In the genomic region with DNA sequence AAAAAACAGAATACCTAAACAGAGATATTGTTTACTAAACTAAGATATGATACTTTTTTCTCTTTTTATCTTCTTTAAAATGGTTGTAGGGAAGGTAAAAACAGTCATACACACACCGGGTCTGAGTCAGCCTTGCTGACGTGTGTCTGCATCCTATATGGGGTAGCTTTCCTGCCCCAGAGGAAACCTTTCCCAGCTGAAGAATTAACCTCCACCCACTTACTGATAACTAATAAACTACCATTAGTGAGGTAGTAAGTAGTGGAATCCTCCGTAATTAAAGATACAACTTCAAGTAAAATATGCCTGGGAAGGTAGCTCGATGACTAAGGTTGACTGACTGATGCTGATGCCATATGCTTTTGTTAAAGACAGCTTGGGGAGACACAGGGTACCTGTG, we compare ENCODE assay signal across 22 cellular contexts.
DNase-seq lines count a peak whose midpoint lies in the region; TF ChIP-seq lines count a peak whose summit lies in the region.
"Had no signal": no experiment of that assay in that cellular context is flagged by ENCODE, and none has a peak within 500 bp of the region (broad histone marks: within the 10 kb centered on the region; RNA-seq: fewer than 3 reads in every experiment).

No MANE protein-coding gene starts in this region.

- H3K4me1 ChIP-seq in smooth muscle cell (ENCODE audit: low read depth) (peaks cover 4% of the 10 kb centered on the region), HAP-1 (peaks cover 4% of the 10 kb centered on the region; the same call in 1 of the 2 replicates), endodermal cell (ENCODE audit: control insufficient read depth, insufficient read depth, low read length) (no peaks in the 10 kb centered on the region)
- H3K4me1 ChIP-seq: breast epithelium had no signal

- no peaks in the 10 kb centered on the region for H3K27me3 Mint-ChIP-seq in endodermal cell (ENCODE audit: insufficient read depth)
- H3K27me3 Mint-ChIP-seq: activated CD4-positive, alpha-beta T cell treated with anti-CD3 and anti-CD28 coated beads, Interleukin-2, amount 10 ng/mL, durations not matched to agents 7 days and 5 days; stimulated activated naive B cell treated with anti-CD40 and anti-IgM and Interleukin-4, amounts not matched to agents 10 μg/mL and 1 μg/mL and 100 μg/mL, for 72 hours had no signal

- H3K4me1 Mint-ChIP-seq in endodermal cell, result peaks cover 22% of the 10 kb centered on the region
- H3K4me1 Mint-ChIP-seq: activated CD4-positive, alpha-beta T cell treated with anti-CD3 and anti-CD28 coated beads, Interleukin-2, amount 10 ng/mL, durations not matched to agents 7 days and 5 days; stimulated activated naive B cell treated with anti-CD40 and anti-IgM and Interleukin-4, amounts not matched to agents 10 μg/mL and 1 μg/mL and 100 μg/mL, for 72 hours had no signal

- H3K4me3 Mint-ChIP-seq in endodermal cell, result no peak overlapping the region
- H3K4me3 Mint-ChIP-seq: activated CD4-positive, alpha-beta T cell treated with anti-CD3 and anti-CD28 coated beads, Interleukin-2, amount 10 ng/mL, durations not matched to agents 7 days and 5 days; natural killer cell treated with Interleukin-12 subunit alpha and Interleukin-12 subunit beta and Interleukin-15 and Interleukin-18, amount 100 ng/mL, for 72 hours; stimulated activated naive B cell treated with anti-CD40 and anti-IgM and Interleukin-4, amounts not matched to agents 10 μg/mL and 1 μg/mL and 100 μg/mL, for 72 hours; WTC11 had no signal

- in situ Hi-C loops in HAP-1 (cut with MboI; ENCODE audit: low sequenced_read_pairs), result no loop called here

- H2AFZ ChIP-seq in smooth muscle cell (ENCODE audit: low read depth), result no peak overlapping the region

- no peak overlapping the region for H3K4me3 ChIP-seq in cardiac fibroblast (replicated peaks in 1 of 2; ENCODE audit: low read depth in 2 of 2, low read length in 2 of 2)
- no peak overlapping the region for H3K4me3 ChIP-seq in smooth muscle cell
- no peak overlapping the region for H3K4me3 ChIP-seq in HAP-1
- no peak overlapping the region for H3K4me3 ChIP-seq in endodermal cell (ENCODE audit: low read length)
- H3K4me3 ChIP-seq: breast epithelium, coronary artery, K562, thoracic aorta had no signal

- WGBS in smooth muscle cell (ENCODE audit: low lambda C conversion rate), result 47% methylated on average over 4 of the region's 4 CpGs
- 98% methylated on average over 4 of the region's 4 CpGs; no CpG with 5 or more reads in 1 of the 2 experiments for WGBS in endodermal cell (ENCODE audit: insufficient coverage in 1 of 2, insufficient read length in 1 of 2), 2 experiments

- H3K9me3 ChIP-seq in smooth muscle cell (replicated peaks; ENCODE audit: low read depth), result no peaks in the 10 kb centered on the region
- H3K9me3 ChIP-seq in HAP-1, result no peaks in the 10 kb centered on the region
- no peaks in the 10 kb centered on the region for H3K9me3 ChIP-seq in endodermal cell (ENCODE audit: control insufficient read depth, low read length)
- H3K9me3 ChIP-seq: breast epithelium, thoracic aorta had no signal

- H3K4me2 ChIP-seq in smooth muscle cell, result peak overlapping the region; percentile 11

- H3K27ac ChIP-seq in smooth muscle cell (ENCODE audit: low read depth) (peak overlapping the region; percentile 87), endodermal cell (ENCODE audit: low read depth, low read length) (no peak overlapping the region)
- H3K27ac ChIP-seq: breast epithelium, coronary artery, thoracic aorta had no signal

- TF ChIP-seq CTCF in cardiac fibroblast (IDR thresholded peaks at IDR 0.05; ENCODE audit: low read depth, low read length) (no peak), smooth muscle cell (IDR thresholded peaks at IDR 0.05; ENCODE audit: borderline replicate concordance, insufficient read depth, poor library complexity, severe bottlenecking) (no peak), endodermal cell (conservative IDR thresholded peaks at IDR 0.05) (no peak)

- H4K20me1 ChIP-seq in smooth muscle cell (ENCODE audit: low read depth), result peaks cover 18% of the 10 kb centered on the region

- H3K9me3 Mint-ChIP-seq in endodermal cell, result no peaks in the 10 kb centered on the region
- H3K9me3 Mint-ChIP-seq: activated CD4-positive, alpha-beta T cell treated with anti-CD3 and anti-CD28 coated beads, Interleukin-2, amount 10 ng/mL, durations not matched to agents 7 days and 5 days; natural killer cell treated with Interleukin-12 subunit alpha and Interleukin-12 subunit beta and Interleukin-15 and Interleukin-18, amount 100 ng/mL, for 72 hours; stimulated activated naive B cell treated with anti-CD40 and anti-IgM and Interleukin-4, amounts not matched to agents 10 μg/mL and 1 μg/mL and 100 μg/mL, for 72 hours; WTC11 had no signal

- DNase-seq in NCI-H226 (peak; percentile 77), cardiac fibroblast (ENCODE audit: low read depth in 2 of 2) (peak; percentile 13 to 38), glomerular endothelial cell (ENCODE audit: extremely low read depth, low read depth, low spot score) (peak; percentile 87), smooth muscle cell (lab: John Stamatoyannopoulos, UW; ENCODE audit: unreplicated experiment) (no peak), HAP-1 (ENCODE audit: low spot score in 2 of 2) (no peak), endodermal cell (no peak), NCI-H69 (lab: John Stamatoyannopoulos, UW) (no peak)
- DNase-seq: activated CD4-positive, alpha-beta T cell treated with anti-CD3 and anti-CD28 coated beads, Interleukin-2, amount 10 ng/mL, durations not matched to agents 7 days and 5 days; activated T-cell treated with anti-CD3 and anti-CD28 coated beads, Interleukin-2, amount 50 U/mL, for 48 hours; H7; kidney; NCI-H2171 treated with DMSO at 0.1 percent for 48 hours; NCI-H526 treated with DMSO at 0.1 percent for 48 hours; SIG-M5; stimulated activated CD4-positive, alpha-beta T cell treated with anti-CD3 and anti-CD28 coated beads, Interleukin-4, amount 100 ng/mL, for 24 hours; stimulated activated naive B cell treated with anti-CD40 and anti-IgM and Interleukin-4, amounts not matched to agents 10 μg/mL and 1 μg/mL and 100 μg/mL, for 72 hours had no signal

- H3K36me3 ChIP-seq in smooth muscle cell (ENCODE audit: low read depth) (no peaks in the 10 kb centered on the region), HAP-1 (replicated peaks) (no peaks in the 10 kb centered on the region), endodermal cell (ENCODE audit: control insufficient read depth, insufficient read depth, low read length) (no peaks in the 10 kb centered on the region)
- H3K36me3 ChIP-seq: breast epithelium, thoracic aorta had no signal

- H3K79me2 ChIP-seq in smooth muscle cell (ENCODE audit: low read depth), result no peaks in the 10 kb centered on the region

- peaks cover 8% of the 10 kb centered on the region for H3K36me3 Mint-ChIP-seq in endodermal cell (ENCODE audit: low read depth)
- H3K36me3 Mint-ChIP-seq: natural killer cell treated with Interleukin-12 subunit alpha and Interleukin-12 subunit beta and Interleukin-15 and Interleukin-18, amount 100 ng/mL, for 72 hours; stimulated activated naive B cell treated with anti-CD40 and anti-IgM and Interleukin-4, amounts not matched to agents 10 μg/mL and 1 μg/mL and 100 μg/mL, for 72 hours had no signal

- H3K27me3 ChIP-seq in smooth muscle cell (ENCODE audit: low read depth), result no peaks in the 10 kb centered on the region
- no peaks in the 10 kb centered on the region for H3K27me3 ChIP-seq in HAP-1 (ENCODE audit: low read depth)
- no peaks in the 10 kb centered on the region for H3K27me3 ChIP-seq in endodermal cell (ENCODE audit: control insufficient read depth, insufficient read depth, low read length, poor library complexity, severe bottlenecking)
- H3K27me3 ChIP-seq: breast epithelium had no signal

- H3K9ac ChIP-seq in smooth muscle cell (ENCODE audit: low read depth) (peak overlapping the region; percentile 17), endodermal cell (ENCODE audit: extremely low read depth, low read length, poor library complexity, severe bottlenecking) (no peak overlapping the region)

- no peak overlapping the region for H3K27ac Mint-ChIP-seq in endodermal cell
- H3K27ac Mint-ChIP-seq: activated CD4-positive, alpha-beta T cell treated with anti-CD3 and anti-CD28 coated beads, Interleukin-2, amount 10 ng/mL, durations not matched to agents 7 days and 5 days; natural killer cell treated with Interleukin-12 subunit alpha and Interleukin-12 subunit beta and Interleukin-15 and Interleukin-18, amount 100 ng/mL, for 72 hours; stimulated activated naive B cell treated with anti-CD40 and anti-IgM and Interleukin-4, amounts not matched to agents 10 μg/mL and 1 μg/mL and 100 μg/mL, for 72 hours; WTC11 had no signal

- H3F3A ChIP-seq in smooth muscle cell (ENCODE audit: low read depth), result no peaks in the 10 kb centered on the region

Comparison
In these comparisons a context has a peak if more than half of its experiments do, and no peak if none do; other contexts are left out.
1. DNase-seq: peak in NCI-H226 (single experiment), cardiac fibroblast (2 of 2) and glomerular endothelial cell (single experiment); none in smooth muscle cell (single experiment), HAP-1 (0 of 2), endodermal cell (single experiment) and NCI-H69 (single experiment).